Comparison of ENCODE assay signal across 8 cellular contexts in genomic region chr1:13965770-13966398, GRCh38.
DNase-seq lines count a peak whose midpoint lies in the region; ATAC-seq and TF ChIP-seq lines count a peak whose summit lies in the region.

No MANE protein-coding gene starts in this region.

- DNase-seq in BE2C (peak; percentile 39), NCI-H748 treated with DMSO at 0.1 percent for 48 hours (lab: John Stamatoyannopoulos, UW) (peak; percentile 66), dermis blood vessel endothelial cell (peak; percentile 49), lung (ENCODE audit: low spot score) (peak; percentile 44)
- DNase-seq in stimulated activated CD4-positive, alpha-beta T cell treated with anti-CD3 and anti-CD28 coated beads, Interleukin-4, amount 100 ng/mL, for 4 hours: no peak

- H3K36me3 ChIP-seq in BE2C (no peaks in the 10 kb centered on the region), HEK293 (ENCODE audit: control insufficient read depth in 2 of 2, insufficient read depth in 1 of 2, low read length in 2 of 2) (no peaks in the 10 kb centered on the region), lung (ENCODE audit: control insufficient read depth in 2 of 2, insufficient read depth in 2 of 2, low read length in 2 of 2) (no peaks in the 10 kb centered on the region)

- H3K4me1 ChIP-seq in BE2C (no peaks in the 10 kb centered on the region), HEK293 (ENCODE audit: control insufficient read depth, insufficient read depth, low read length) (no peaks in the 10 kb centered on the region), lung (ENCODE audit: control insufficient read depth in 2 of 2, insufficient read depth in 2 of 2, low read length in 2 of 2) (no peaks in the 10 kb centered on the region)

- H3K9me3 ChIP-seq in BE2C (no peaks in the 10 kb centered on the region), HEK293 (ENCODE audit: control insufficient read depth, insufficient read depth, low read depth, low read length) (no peaks in the 10 kb centered on the region), lung (ENCODE audit: control insufficient read depth in 2 of 2, insufficient read depth in 1 of 2, low read length in 1 of 2) (peaks cover 1 to 5% of the 10 kb centered on the region in 2 donors)

- no peak overlapping the region for H3K27ac ChIP-seq in HEK293 (ENCODE audit: extremely low read depth, low read depth, low read length)
- H3K27ac ChIP-seq in lung (ENCODE audit: low read depth in 1 of 2, low read length in 1 of 2): no peak overlapping the region

- H3K4me3 ChIP-seq in BE2C (ENCODE audit: low read depth, low read length): no peak overlapping the region
- H3K4me3 ChIP-seq in HEK293 (ENCODE audit: low read depth, low read length): no peak overlapping the region
- no peak overlapping the region for H3K4me3 ChIP-seq in lung

- 34 to 36% methylated on average over 8 of the region's 8 CpGs for WGBS in lung, 2 donors

- TF ChIP-seq CTCF in BE2C (IDR thresholded peaks at IDR 0.05; ENCODE audit: low read depth, low read length): peak; percentile 45
- peak; percentile 65 for TF ChIP-seq CTCF in HEK293 (tag by site-specific recombination; IDR thresholded peaks at IDR 0.05)
- peak; percentile 2 for TF ChIP-seq CTCF in lung (IDR thresholded peaks at IDR 0.05; ENCODE audit: control extremely low read depth, extremely low read depth)

- POLR2A ChIA-PET in HEK293 (lab: Yijun Ruan, JAX): no interaction called here

- no peaks in the 10 kb centered on the region for H3K27me3 ChIP-seq in BE2C
- no peaks in the 10 kb centered on the region for H3K27me3 ChIP-seq in lung (ENCODE audit: control insufficient read depth, insufficient read depth)

- no peak for ATAC-seq in lung (ENCODE audit: insufficient read depth, low FRiP score)
- no peak for ATAC-seq in HG02759 (IDR thresholded peaks at IDR 0.05; ENCODE audit: unreplicated experiment)
- ATAC-seq in HG02870 (IDR thresholded peaks at IDR 0.05; ENCODE audit: unreplicated experiment): no peak

- CTCF ChIA-PET in HEK293 (lab: Yijun Ruan, JAX): interaction anchor here (0.5 to 1.8 kb wide), 27 partner anchors 9 to 1630 kb away, joined by 3 to 6 read pairs (median 3); no protein-coding TSS in a partner anchor

TF ChIP-seq in HEK293, 187 proteins besides CTCF, POLR2A, EP300 and RAD21:
- no peak for TF ChIP-seq ZNF280C (tag by site-specific recombination; IDR thresholded peaks at IDR 0.05)
- TF ChIP-seq ZNF654 (tag by site-specific recombination; IDR thresholded peaks at IDR 0.05; ENCODE audit: low read depth): peak; percentile 51
TF ChIP-seq in HEK293: peak in this region for 1.

Comparison
In these comparisons a context has a peak if more than half of its experiments do, and no peak if none do; other contexts are left out.
1. DNase-seq: peak in BE2C (single experiment), NCI-H748 treated with DMSO at 0.1 percent for 48 hours (single experiment), dermis blood vessel endothelial cell (single experiment) and lung (single experiment); none in stimulated activated CD4-positive, alpha-beta T cell treated with anti-CD3 and anti-CD28 coated beads, Interleukin-4, amount 100 ng/mL, for 4 hours (0 of 2).
2. CTCF ChIP-seq: peak in every context shown above with its lines; median percentile 65 in HEK293; 45 in BE2C; 2 in lung.